Comparison of ENCODE assay signal across 22 cellular contexts in genomic region chr14:77822741-77823140, GRCh38.
"Had no signal": no experiment of that assay in that cellular context is flagged by ENCODE, and none has a peak within 500 bp of the region (broad histone marks: within the 10 kb centered on the region; RNA-seq: fewer than 3 reads in every experiment).

No MANE protein-coding gene starts in this region.

- H3K36me3 ChIP-seq: SJCRH30 had no signal

- H3K27me3 ChIP-seq: SJCRH30 had no signal

- H3K4me1 ChIP-seq: SJCRH30 had no signal

- H3K27ac ChIP-seq: KMS-11, RWPE1, SJCRH30 had no signal

- H3K9me3 ChIP-seq: SJCRH30 had no signal

- H3K4me2 ChIP-seq: KMS-11 had no signal

- DNase-seq: IMR-90, Kasumi-1, MM.1S, NCI-H1092 treated with DMSO at 0.1 percent for 48 hours, NCI-H1436, NCI-H2029, NCI-H2081 treated with DMSO at 0.1 percent for 48 hours, NCI-H2171, NCI-H226, NCI-H446, NCI-H510A, NCI-H524 treated with DMSO at 0.1 percent for 48 hours, NCI-H69, NCI-H774, PC-3, SHP77 treated with DMSO at 0.1 percent for 48 hours, SJCRH30 had no signal

- H3K4me3 ChIP-seq: SJCRH30 had no signal

- ATAC-seq: HepG2, Panc1, PC-3, SK-N-SH treated with all-trans-retinoic acid at 6 μM for 48 hours had no signal

- H3K9ac ChIP-seq: KMS-11 had no signal
